ENCODE assay signal across 8 cellular contexts in genomic region chr2:42663106-42663755, GRCh38.
DNase-seq lines count a peak whose midpoint lies in the region; ATAC-seq and TF ChIP-seq lines count a peak whose summit lies in the region.

No MANE protein-coding gene starts in this region.

- ATAC-seq in GM18861 (IDR thresholded peaks at IDR 0.05; ENCODE audit: unreplicated experiment) (peak; percentile 77), HG03108 (IDR thresholded peaks at IDR 0.05; ENCODE audit: unreplicated experiment) (peak; percentile 70)

- TF ChIP-seq CTCF in AG10803 (conservative IDR thresholded peaks at IDR 0.05; ENCODE audit: low read length) (peak; percentile 100), WI38 (IDR thresholded peaks at IDR 0.05; ENCODE audit: low read depth, low read length) (peak; percentile 100)

- H3K4me3 ChIP-seq in AG10803 (ENCODE audit: low read length) (no peak overlapping the region), WI38 (ENCODE audit: low read depth, low read length) (no peak overlapping the region)

- DNase-seq in AG10803 (ENCODE audit: low read depth) = peak; percentile 71
- DNase-seq in NCI-H2171 treated with DMSO at 0.1 percent for 48 hours (lab: John Stamatoyannopoulos, UW) = peak; percentile 78
- peak in 55 of 61 donors; percentile 2 to 83 (median 32) for DNase-seq in caudate nucleus (lab: John Stamatoyannopoulos, UW)
- peak; percentile 77 for DNase-seq in kidney tubule cell (ENCODE audit: low spot score)
- peak; percentile 40 to 64 for DNase-seq in stimulated activated CD4-positive, alpha-beta T cell treated with anti-CD3 and anti-CD28 coated beads, Interleukin-4, amount 100 ng/mL, for 4 hours

- no peak overlapping the region for H3K27ac ChIP-seq in caudate nucleus (ENCODE audit: low read depth, low read length)
